ENCODE assay signal across 16 cellular contexts in genomic region chr2:34070196-34070595, GRCh38.
DNase-seq lines count a peak whose midpoint lies in the region; FAIRE-seq lines count a peak whose summit lies in the region.
"Had no signal": no experiment of that assay in that cellular context is flagged by ENCODE, and none has a peak within 500 bp of the region (broad histone marks: within the 10 kb centered on the region; RNA-seq: fewer than 3 reads in every experiment).

No MANE protein-coding gene starts in this region.

- FAIRE-seq in urothelium cell line (lab: Jason Lieb, UNC), result no peak
- FAIRE-seq: H1 had no signal

- DNase-seq in NCI-H1048 (lab: John Stamatoyannopoulos, UW) (peak; percentile 44), foreskin melanocyte (peak; percentile 28), medulla oblongata (ENCODE audit: extremely low spot score) (peak; percentile 60), superior temporal gyrus (ENCODE audit: extremely low spot score) (peak; percentile 73), NCI-H2171 (lab: John Stamatoyannopoulos, UW) (no peak), urothelium cell line (ENCODE audit: low spot score) (no peak), GM19238 (ENCODE audit: insufficient read length, low spot score) (no peak)
- DNase-seq in activated T-cell treated with anti-CD3 and anti-CD28 coated beads, Interleukin-2, amount 50 U/mL, for 48 hours, result no peak
- DNase-seq: ACHN; CD4-positive, alpha-beta memory T cell; COR-L47; DMS53; GF-D8; HCEC 1CT; HFFc6 had no signal

Comparison
In these comparisons a context has a peak if more than half of its experiments do, and no peak if none do; other contexts are left out.
1. DNase-seq: peak in NCI-H1048 (single experiment), foreskin melanocyte (single experiment), medulla oblongata (single experiment) and superior temporal gyrus (single experiment); none in NCI-H2171 (single experiment), urothelium cell line (single experiment), GM19238 (single experiment) and activated T-cell treated with anti-CD3 and anti-CD28 coated beads, Interleukin-2, amount 50 U/mL, for 48 hours (0 of 2).